Comparison of ENCODE assay signal across 1 cellular context in genomic region chr5:14716755-14717752, GRCh38.
TF ChIP-seq lines count a peak whose summit lies in the region.

No MANE protein-coding gene starts in this region.

TF ChIP-seq in GM12878, 131 proteins besides CTCF, POLR2A, EP300 and RAD21:
- TF ChIP-seq ZBTB40 (IDR thresholded peaks at IDR 0.05; ENCODE audit: borderline replicate concordance): no peak
- no peak for TF ChIP-seq PBX3 (IDR thresholded peaks at IDR 0.05; ENCODE audit: insufficient replicate concordance, low read depth, low read length)
- TF ChIP-seq POLR2AphosphoS2 (IDR thresholded peaks at IDR 0.05; ENCODE audit: low read depth, low read length): 0 out of 2 replicates have a peak, but pooled peaks have one; percentile 36
- TF ChIP-seq ZNF384 (IDR thresholded peaks at IDR 0.05; ENCODE audit: borderline replicate concordance, low read depth, low read length): no peak
- 0 out of 2 replicates have a peak, but pooled peaks have one; percentile 33 for TF ChIP-seq MTA3 (IDR thresholded peaks at IDR 0.05; ENCODE audit: borderline replicate concordance, low read length)
- no peak for TF ChIP-seq MTA2 (IDR thresholded peaks at IDR 0.05; ENCODE audit: low read depth)
TF ChIP-seq in GM12878: peak in this region for 2.
